8 cellular contexts compared by ENCODE assay signal in genomic region chr17:75250009-75250471, GRCh38. TPM values are rescaled to one million over a fixed set of nuclear protein-coding genes. Genes with fewer than 3 reads are reported as not detected.
DNase-seq lines count a peak whose midpoint lies in the region; ATAC-seq and TF ChIP-seq lines count a peak whose summit lies in the region.

No MANE protein-coding gene starts in this region.

- peak overlapping the region; percentile 27 for H3K27ac ChIP-seq in fibroblast of lung (ENCODE audit: insufficient read depth, low read length)

- DNase-seq in Right ventricle myocardium inferior (ENCODE audit: missing footprints): no peak
- DNase-seq in cardiac septum (ENCODE audit: low spot score): no peak
- DNase-seq in activated CD8-positive, alpha-beta memory T cell treated with anti-CD3 and anti-CD28 coated beads for 48 hours (ENCODE audit: low read depth in 2 of 3, low spot score in 2 of 3): peak; percentile 40 to 61 (median 50)
- DNase-seq in fibroblast of lung (ENCODE audit: low read depth in 2 of 2): peak in 1 of 2 donors; percentile 42
- peak; percentile 78 to 80 for DNase-seq in stimulated activated CD4-positive, alpha-beta T cell treated with anti-CD3 and anti-CD28 coated beads, Interleukin-15, amount 100 ng/mL, for 48 hours (ENCODE audit: low read depth in 2 of 2)
- no peak for DNase-seq in A172 (ENCODE audit: low spot score)
- no peak for DNase-seq in SHP77 (lab: John Stamatoyannopoulos, UW)

- H3K27me3 ChIP-seq in fibroblast of lung (ENCODE audit: control insufficient read depth, insufficient read depth, low read length): no peaks in the 10 kb centered on the region

- no peaks in the 10 kb centered on the region for H3K9me3 ChIP-seq in fibroblast of lung (ENCODE audit: control insufficient read depth, insufficient read depth, low read depth, low read length)

- TF ChIP-seq CTCF in fibroblast of lung (conservative IDR thresholded peaks at IDR 0.05 in 1 of 2, IDR thresholded peaks at IDR 0.05 in 1 of 2; ENCODE audit: low read depth in 1 of 2, low read length in 2 of 2): no peak

- peaks cover 10% of the 10 kb centered on the region for H3K36me3 ChIP-seq in fibroblast of lung (ENCODE audit: control insufficient read depth, insufficient read depth, low read length)

- H3K4me3 ChIP-seq in fibroblast of lung (replicated peaks in 1 of 4; ENCODE audit: control extremely low read depth in 1 of 4, insufficient read depth in 1 of 4, low read depth in 3 of 4, low read length in 4 of 4): peak overlapping the region in 1 of 4 experiments; percentile 23

- peak; percentile 51 for ATAC-seq in Right ventricle myocardium inferior
- ATAC-seq in HG03460 (IDR thresholded peaks at IDR 0.05; ENCODE audit: unreplicated experiment): peak; percentile 87

- no peak overlapping the region for H2AFZ ChIP-seq in fibroblast of lung (ENCODE audit: low read length)

- no peaks in the 10 kb centered on the region for H4K20me1 ChIP-seq in fibroblast of lung (ENCODE audit: control insufficient read depth, extremely low read depth, insufficient read depth, low read length)

- intact Hi-C loops in Right ventricle myocardium inferior (cut with DNase I) (no loop called here), cardiac septum (cut with DNase I) (no loop called here)

- peaks cover 13% of the 10 kb centered on the region for H3K79me2 ChIP-seq in fibroblast of lung (ENCODE audit: control insufficient read depth, insufficient read depth, low read length)

- no peaks in the 10 kb centered on the region for H3K4me1 ChIP-seq in fibroblast of lung (ENCODE audit: control insufficient read depth, extremely low read depth, insufficient read depth, low read length)

- no peak overlapping the region for H3K9ac ChIP-seq in fibroblast of lung (ENCODE audit: insufficient read depth, low read length)

- no peak overlapping the region for H3K4me2 ChIP-seq in fibroblast of lung (ENCODE audit: extremely low read depth, insufficient read depth, low read length)

RNA-seq across cellular contexts. Expression of gene GGA3, which starts 11.4 kb away (rescaled TPM):
- total RNA-seq in Right ventricle myocardium inferior (25.1 TPM), cardiac septum (24.2 TPM), fibroblast of lung (8.0 and 13.0 TPM in 2 replicates)
- polyA plus RNA-seq in fibroblast of lung: 14.4 and 21.8 TPM in 2 replicates
- 15.7 and 20.2 TPM in 2 replicates for polyA plus RNA-seq in fibroblast of lung (2012)
- polyA minus RNA-seq in fibroblast of lung (ENCODE audit: low replicate concordance): 60.0 and 62.1 TPM in 2 replicates
- 12.9 and 15.1 TPM in 2 replicates for total RNA-seq in A172 (2014; rRNA removed; shearing (Covaris generic))

RNA-seq across cellular contexts. Expression of gene MRPS7, which starts 11.6 kb away (rescaled TPM):
- 123 TPM for total RNA-seq in Right ventricle myocardium inferior
- total RNA-seq in cardiac septum: 102 TPM
- total RNA-seq in fibroblast of lung: 44.7 and 51.5 TPM in 2 replicates
- 44.2 and 62.8 TPM in 2 replicates for polyA plus RNA-seq in fibroblast of lung
- polyA plus RNA-seq in fibroblast of lung (2012): 49.1 and 72.4 TPM in 2 replicates
- 27.5 and 38.9 TPM in 2 replicates for polyA minus RNA-seq in fibroblast of lung (ENCODE audit: low replicate concordance)
- 100 and 101 TPM in 2 replicates for total RNA-seq in A172 (2014; rRNA removed; shearing (Covaris generic))

RNA-seq across cellular contexts. Expression of gene MIF4GD, which starts 21.0 kb away (rescaled TPM):
- 15.1 TPM for total RNA-seq in Right ventricle myocardium inferior
- 18.1 TPM for total RNA-seq in cardiac septum
- total RNA-seq in fibroblast of lung: 5.6 and 6.3 TPM in 2 replicates
- 10.3 and 11.4 TPM in 2 replicates for polyA plus RNA-seq in fibroblast of lung
- 8.1 and 9.7 TPM in 2 replicates for polyA plus RNA-seq in fibroblast of lung (2012)
- polyA minus RNA-seq in fibroblast of lung (ENCODE audit: low replicate concordance): 11.3 and 14.4 TPM in 2 replicates
- total RNA-seq in A172 (2014; rRNA removed; shearing (Covaris generic)): 34.2 and 43.5 TPM in 2 replicates

RNA-seq across cellular contexts. Expression of gene SLC25A19, which starts 39.2 kb away (rescaled TPM):
- 19.5 TPM for total RNA-seq in Right ventricle myocardium inferior
- 8.5 TPM for total RNA-seq in cardiac septum
- 7.4 and 9.7 TPM in 2 replicates for total RNA-seq in fibroblast of lung
- polyA plus RNA-seq in fibroblast of lung: 5.1 and 8.4 TPM in 2 replicates
- 5.9 and 11.8 TPM in 2 replicates for polyA plus RNA-seq in fibroblast of lung (2012)
- polyA minus RNA-seq in fibroblast of lung (ENCODE audit: low replicate concordance): 24.0 and 26.9 TPM in 2 replicates
- 13.6 and 22.6 TPM in 2 replicates for total RNA-seq in A172 (2014; rRNA removed; shearing (Covaris generic))

RNA-seq across cellular contexts. Expression of gene NUP85, which starts 44.6 kb away (rescaled TPM):
- 28.7 TPM for total RNA-seq in Right ventricle myocardium inferior
- 26.3 TPM for total RNA-seq in cardiac septum
- 18.5 and 21.3 TPM in 2 replicates for total RNA-seq in fibroblast of lung
- 29.6 and 49.1 TPM in 2 replicates for polyA plus RNA-seq in fibroblast of lung
- 30.5 and 52.4 TPM in 2 replicates for polyA plus RNA-seq in fibroblast of lung (2012)
- 59.7 and 76.3 TPM in 2 replicates for polyA minus RNA-seq in fibroblast of lung (ENCODE audit: low replicate concordance)
- 55.6 and 59.1 TPM in 2 replicates for total RNA-seq in A172 (2014; rRNA removed; shearing (Covaris generic))

Comparison
In these comparisons a context has a peak if more than half of its experiments do, and no peak if none do; other contexts are left out.
1. DNase-seq: peak in activated CD8-positive, alpha-beta memory T cell treated with anti-CD3 and anti-CD28 coated beads for 48 hours (3 of 3) and stimulated activated CD4-positive, alpha-beta T cell treated with anti-CD3 and anti-CD28 coated beads, Interleukin-15, amount 100 ng/mL, for 48 hours (2 of 2); none in Right ventricle myocardium inferior (single experiment), cardiac septum (single experiment), A172 (single experiment) and SHP77 (0 of 2).